Comparison of ENCODE assay signal across 8 cellular contexts in the genomic region with DNA sequence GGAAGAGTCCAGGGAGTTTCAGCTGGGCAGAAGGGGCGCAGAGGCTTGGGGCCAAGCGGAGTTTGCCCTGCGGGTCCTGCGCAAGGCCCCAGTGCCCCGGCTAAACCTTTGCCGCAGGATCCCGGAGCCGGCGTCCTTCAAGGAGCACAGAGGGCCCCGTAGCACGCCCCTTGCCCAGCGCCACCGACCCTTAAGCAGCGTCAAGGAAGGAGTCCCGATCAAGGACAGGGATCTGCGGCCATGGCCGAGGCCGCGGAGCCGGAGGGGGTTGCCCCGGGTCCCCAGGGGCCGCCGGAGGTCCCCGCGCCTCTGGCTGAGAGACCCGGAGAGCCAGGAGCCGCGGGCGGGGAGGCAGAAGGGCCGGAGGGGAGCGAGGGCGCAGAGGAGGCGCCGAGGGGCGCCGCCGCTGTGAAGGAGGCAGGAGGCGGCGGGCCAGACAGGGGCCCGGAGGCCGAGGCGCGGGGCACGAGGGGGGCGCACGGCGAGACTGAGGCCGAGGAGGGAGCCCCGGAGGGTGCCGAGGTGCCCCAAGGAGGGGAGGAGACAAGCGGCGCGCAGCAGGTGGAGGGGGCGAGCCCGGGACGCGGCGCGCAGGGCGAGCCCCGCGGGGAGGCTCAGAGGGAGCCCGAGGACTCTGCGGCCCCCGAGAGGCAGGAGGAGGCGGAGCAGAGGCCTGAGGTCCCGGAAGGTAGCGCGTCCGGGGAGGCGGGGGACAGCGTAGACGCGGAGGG.
DNase-seq lines count a peak whose midpoint lies in the region; ATAC-seq and TF ChIP-seq lines count a peak whose summit lies in the region.

No MANE protein-coding gene starts in this region.

- H3K27ac Mint-ChIP-seq in stimulated activated naive CD8-positive, alpha-beta T cell treated with anti-CD3 and anti-CD28 coated beads, Interleukin-15, amount 100 ng/mL, for 72 hours, result peak overlapping the region; percentile 20 to 83

- peaks cover 25% of the 10 kb centered on the region for H3K4me1 Mint-ChIP-seq in stimulated activated naive CD8-positive, alpha-beta T cell treated with anti-CD3 and anti-CD28 coated beads, Interleukin-15, amount 100 ng/mL, for 72 hours

- DNase-seq in AG08396 (ENCODE audit: low spot score) (peak; percentile 30), activated T-cell treated with anti-CD3 and anti-CD28 coated beads for 48 hours (ENCODE audit: low read depth) (peak; percentile 25), iPS-NIHi7 (ENCODE audit: extremely low spot score) (peak; percentile 27), CD1c-positive myeloid dendritic cell (ENCODE audit: extremely low spot score) (no peak), erythroblast (lab: John Stamatoyannopoulos, UW) (no peak)
- peak; percentile 47 to 56 for DNase-seq in stimulated activated naive CD8-positive, alpha-beta T cell treated with anti-CD3 and anti-CD28 coated beads, Interleukin-15, amount 100 ng/mL, for 72 hours

- no peak for TF ChIP-seq POLR2A in erythroblast (IDR thresholded peaks at IDR 0.05; ENCODE audit: low read length)

- peaks cover 82% of the 10 kb centered on the region for H3K27me3 Mint-ChIP-seq in stimulated activated naive CD8-positive, alpha-beta T cell treated with anti-CD3 and anti-CD28 coated beads, Interleukin-15, amount 100 ng/mL, for 72 hours

- ATAC-seq in GM21529 (IDR thresholded peaks at IDR 0.05; ENCODE audit: unreplicated experiment), result peak; percentile 62
- ATAC-seq in stimulated activated naive CD8-positive, alpha-beta T cell treated with anti-CD3 and anti-CD28 coated beads, Interleukin-15, amount 100 ng/mL, for 72 hours, result peak; percentile 85
- ATAC-seq in HG03135 (IDR thresholded peaks at IDR 0.05; ENCODE audit: unreplicated experiment), result no peak

- H3K9me3 Mint-ChIP-seq in stimulated activated naive CD8-positive, alpha-beta T cell treated with anti-CD3 and anti-CD28 coated beads, Interleukin-15, amount 100 ng/mL, for 72 hours, result no peaks in the 10 kb centered on the region

- H3K4me3 Mint-ChIP-seq in stimulated activated naive CD8-positive, alpha-beta T cell treated with anti-CD3 and anti-CD28 coated beads, Interleukin-15, amount 100 ng/mL, for 72 hours, result peak overlapping the region; percentile 82 to 83

Comparison
In these comparisons a context has a peak if more than half of its experiments do, and no peak if none do; other contexts are left out.
1. DNase-seq: peak in AG08396 (single experiment), activated T-cell treated with anti-CD3 and anti-CD28 coated beads for 48 hours (single experiment), iPS-NIHi7 (single experiment) and stimulated activated naive CD8-positive, alpha-beta T cell treated with anti-CD3 and anti-CD28 coated beads, Interleukin-15, amount 100 ng/mL, for 72 hours (2 of 2); none in CD1c-positive myeloid dendritic cell (single experiment) and erythroblast (0 of 2).